Comparison of ENCODE assay signal across 1 cellular context in the genomic region with DNA sequence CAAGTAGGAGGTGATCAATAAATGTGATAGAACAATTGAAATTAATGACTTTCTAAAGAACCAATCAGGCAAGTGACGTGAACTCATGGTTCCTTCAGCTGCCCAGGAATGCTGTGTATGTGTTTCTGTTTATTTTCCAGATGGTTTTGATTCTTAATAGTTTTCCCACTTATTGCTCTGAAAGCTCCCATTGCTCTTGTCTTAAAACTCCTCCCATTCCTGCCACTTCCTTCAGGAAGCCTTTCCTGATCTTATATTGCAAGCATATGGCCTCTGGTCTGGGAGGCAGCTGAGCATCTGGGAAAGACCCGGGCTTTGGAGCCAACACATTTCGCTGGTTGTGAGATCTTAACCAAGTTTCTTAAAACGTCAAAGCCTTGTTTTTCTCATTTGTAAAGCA.
TF ChIP-seq lines count a peak whose summit lies in the region.

No MANE protein-coding gene starts in this region.

TF ChIP-seq in GM23338, 12 proteins besides CTCF, POLR2A, EP300 and RAD21 (continued from another document):
- TF ChIP-seq STAT1 (IDR thresholded peaks at IDR 0.05; ENCODE audit: unreplicated experiment), result no peak
- no peak for TF ChIP-seq JUNB (IDR thresholded peaks at IDR 0.05; ENCODE audit: unreplicated experiment)
- no peak for TF ChIP-seq CREB1 (CRISPR knock-in tag; IDR thresholded peaks at IDR 0.05; ENCODE audit: low read depth)
- TF ChIP-seq, protein P1, sequence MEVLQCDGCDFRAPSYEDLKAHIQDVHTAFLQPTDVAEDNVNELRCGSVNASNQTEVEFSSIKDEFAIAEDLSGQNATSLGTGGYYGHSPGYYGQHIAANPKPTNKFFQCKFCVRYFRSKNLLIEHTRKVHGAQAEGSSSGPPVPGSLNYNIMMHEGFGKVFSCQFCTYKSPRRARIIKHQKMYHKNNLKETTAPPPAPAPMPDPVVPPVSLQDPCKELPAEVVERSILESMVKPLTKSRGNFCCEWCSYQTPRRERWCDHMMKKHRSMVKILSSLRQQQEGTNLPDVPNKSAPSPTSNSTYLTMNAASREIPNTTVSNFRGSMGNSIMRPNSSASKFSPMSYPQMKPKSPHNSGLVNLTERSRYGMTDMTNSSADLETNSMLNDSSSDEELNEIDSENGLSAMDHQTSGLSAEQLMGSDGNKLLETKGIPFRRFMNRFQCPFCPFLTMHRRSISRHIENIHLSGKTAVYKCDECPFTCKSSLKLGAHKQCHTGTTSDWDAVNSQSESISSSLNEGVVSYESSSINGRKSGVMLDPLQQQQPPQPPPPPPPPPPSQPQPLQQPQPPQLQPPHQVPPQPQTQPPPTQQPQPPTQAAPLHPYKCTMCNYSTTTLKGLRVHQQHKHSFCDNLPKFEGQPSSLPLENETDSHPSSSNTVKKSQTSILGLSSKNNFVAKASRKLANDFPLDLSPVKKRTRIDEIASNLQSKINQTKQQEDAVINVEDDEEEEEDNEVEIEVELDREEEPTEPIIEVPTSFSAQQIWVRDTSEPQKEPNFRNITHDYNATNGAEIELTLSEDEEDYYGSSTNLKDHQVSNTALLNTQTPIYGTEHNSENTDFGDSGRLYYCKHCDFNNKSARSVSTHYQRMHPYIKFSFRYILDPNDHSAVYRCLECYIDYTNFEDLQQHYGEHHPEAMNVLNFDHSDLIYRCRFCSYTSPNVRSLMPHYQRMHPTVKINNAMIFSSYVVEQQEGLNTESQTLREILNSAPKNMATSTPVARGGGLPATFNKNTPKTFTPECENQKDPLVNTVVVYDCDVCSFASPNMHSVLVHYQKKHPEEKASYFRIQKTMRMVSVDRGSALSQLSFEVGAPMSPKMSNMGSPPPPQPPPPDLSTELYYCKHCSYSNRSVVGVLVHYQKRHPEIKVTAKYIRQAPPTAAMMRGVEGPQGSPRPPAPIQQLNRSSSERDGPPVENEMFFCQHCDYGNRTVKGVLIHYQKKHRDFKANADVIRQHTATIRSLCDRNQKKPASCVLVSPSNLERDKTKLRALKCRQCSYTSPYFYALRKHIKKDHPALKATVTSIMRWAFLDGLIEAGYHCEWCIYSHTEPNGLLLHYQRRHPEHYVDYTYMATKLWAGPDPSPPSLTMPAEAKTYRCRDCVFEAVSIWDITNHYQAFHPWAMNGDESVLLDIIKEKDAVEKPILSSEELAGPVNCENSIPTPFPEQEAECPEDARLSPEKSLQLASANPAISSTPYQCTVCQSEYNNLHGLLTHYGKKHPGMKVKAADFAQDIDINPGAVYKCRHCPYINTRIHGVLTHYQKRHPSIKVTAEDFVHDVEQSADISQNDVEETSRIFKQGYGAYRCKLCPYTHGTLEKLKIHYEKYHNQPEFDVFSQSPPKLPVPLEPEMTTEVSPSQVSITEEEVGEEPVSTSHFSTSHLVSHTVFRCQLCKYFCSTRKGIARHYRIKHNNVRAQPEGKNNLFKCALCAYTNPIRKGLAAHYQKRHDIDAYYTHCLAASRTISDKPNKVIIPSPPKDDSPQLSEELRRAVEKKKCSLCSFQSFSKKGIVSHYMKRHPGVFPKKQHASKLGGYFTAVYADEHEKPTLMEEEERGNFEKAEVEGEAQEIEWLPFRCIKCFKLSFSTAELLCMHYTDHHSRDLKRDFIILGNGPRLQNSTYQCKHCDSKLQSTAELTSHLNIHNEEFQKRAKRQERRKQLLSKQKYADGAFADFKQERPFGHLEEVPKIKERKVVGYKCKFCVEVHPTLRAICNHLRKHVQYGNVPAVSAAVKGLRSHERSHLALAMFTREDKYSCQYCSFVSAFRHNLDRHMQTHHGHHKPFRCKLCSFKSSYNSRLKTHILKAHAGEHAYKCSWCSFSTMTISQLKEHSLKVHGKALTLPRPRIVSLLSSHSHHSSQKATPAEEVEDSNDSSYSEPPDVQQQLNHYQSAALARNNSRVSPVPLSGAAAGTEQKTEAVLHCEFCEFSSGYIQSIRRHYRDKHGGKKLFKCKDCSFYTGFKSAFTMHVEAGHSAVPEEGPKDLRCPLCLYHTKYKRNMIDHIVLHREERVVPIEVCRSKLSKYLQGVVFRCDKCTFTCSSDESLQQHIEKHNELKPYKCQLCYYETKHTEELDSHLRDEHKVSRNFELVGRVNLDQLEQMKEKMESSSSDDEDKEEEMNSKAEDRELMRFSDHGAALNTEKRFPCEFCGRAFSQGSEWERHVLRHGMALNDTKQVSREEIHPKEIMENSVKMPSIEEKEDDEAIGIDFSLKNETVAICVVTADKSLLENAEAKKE (CRISPR knock-in tag; IDR thresholded peaks at IDR 0.05), result no peak
- TF ChIP-seq ZNF331 (CRISPR knock-in tag; IDR thresholded peaks at IDR 0.05; ENCODE audit: low read depth), result no peak
